8 cellular contexts compared by ENCODE assay signal in the genomic region with DNA sequence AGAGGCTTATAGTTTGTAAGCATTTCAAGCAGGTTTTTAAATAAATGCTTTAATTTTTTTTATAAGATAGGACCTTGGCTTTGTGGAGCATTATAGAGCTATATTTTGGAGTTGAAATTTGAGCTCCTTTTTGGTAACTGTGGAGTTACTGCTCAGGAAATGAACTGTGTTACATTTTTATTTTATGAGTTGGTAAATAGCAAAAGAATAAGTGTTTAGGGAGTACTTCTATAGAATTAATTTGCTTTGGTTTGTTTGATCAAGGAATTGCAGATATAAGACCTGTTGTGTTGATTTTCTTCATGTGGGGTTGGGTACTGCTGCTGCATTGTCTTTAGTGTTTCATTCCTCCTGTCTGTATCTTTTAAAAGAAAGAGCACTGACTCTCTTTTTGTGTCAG. TPM values are rescaled to one million over a fixed set of nuclear protein-coding genes. Genes with fewer than 3 reads are reported as not detected.
A peak's percentile ranks its signal among the peaks of the same experiment; 100 is the strongest.
DNase-seq lines count a peak whose midpoint lies in the region; ATAC-seq and TF ChIP-seq lines count a peak whose summit lies in the region.

No MANE protein-coding gene starts in this region.

- ATAC-seq in GM18907 (IDR thresholded peaks at IDR 0.05; ENCODE audit: unreplicated experiment) (no peak), HG02884 (IDR thresholded peaks at IDR 0.05; ENCODE audit: unreplicated experiment) (no peak)

- POLR2A ChIA-PET in AG04450 (lab: Yijun Ruan, JAX), result interaction anchor here (0.5 to 0.7 kb wide), 4 partner anchors 13 to 187 kb away, joined by 3 to 6 read pairs (median 4); no protein-coding TSS in a partner anchor

- H3K4me3 ChIP-seq in AG04450 (ENCODE audit: low read depth, low read length) (peak overlapping the region; percentile 90), HUES48 (ENCODE audit: low read depth, low read length) (peak overlapping the region; percentile 98; the same call in 1 of the 2 replicates), astrocyte of the spinal cord (ENCODE audit: low read depth, low read length) (peak overlapping the region; percentile 72)

- CTCF ChIA-PET in AG04450 (lab: Charles Lee), result interaction anchor here (1.5 kb wide), 1 partner anchor 60 kb away, joined by 5 read pairs; no protein-coding TSS in a partner anchor

- no peak overlapping the region for H3K9ac ChIP-seq in HUES48 (ENCODE audit: low read depth, low read length)

- H3K4me3 Mint-ChIP-seq in mesothelial cell of epicardium, result peak overlapping the region; percentile 92

- no peaks in the 10 kb centered on the region for H3K9me3 Mint-ChIP-seq in mesothelial cell of epicardium

- TF ChIP-seq CTCF in AG04450 (IDR thresholded peaks at IDR 0.05; ENCODE audit: low read depth, low read length) (no peak), astrocyte of the spinal cord (IDR thresholded peaks at IDR 0.05; ENCODE audit: low read depth, low read length) (no peak), mesothelial cell of epicardium (IDR thresholded peaks at IDR 0.05; ENCODE audit: unreplicated experiment) (no peak), GM13976 (IDR thresholded peaks at IDR 0.05; ENCODE audit: borderline replicate concordance, control extremely low read depth, extremely low read depth, insufficient read depth, missing control alignments) (no peak)

- peaks cover 7% of the 10 kb centered on the region for H3K36me3 Mint-ChIP-seq in mesothelial cell of epicardium

- no peak overlapping the region for H3K27ac Mint-ChIP-seq in mesothelial cell of epicardium

- no peaks in the 10 kb centered on the region for H3K9me3 ChIP-seq in AG04450 (ENCODE audit: control insufficient read depth, insufficient read depth, low read length)
- H3K9me3 ChIP-seq in HUES48 (ENCODE audit: control insufficient read depth, insufficient read depth, low read length), result no peaks in the 10 kb centered on the region

- H3K27me3 ChIP-seq in AG04450 (ENCODE audit: control insufficient read depth, insufficient read depth, low read length) (no peaks in the 10 kb centered on the region), HUES48 (ENCODE audit: control insufficient read depth, insufficient read depth, low read length) (peaks cover 7% of the 10 kb centered on the region; the same call in 1 of the 2 replicates)

- peaks cover 41% of the 10 kb centered on the region for H3K4me1 ChIP-seq in HUES48 (ENCODE audit: control insufficient read depth, insufficient read depth, low read length)

- H3K4me1 Mint-ChIP-seq in mesothelial cell of epicardium, result peaks cover 62% of the 10 kb centered on the region

- H3K27me3 Mint-ChIP-seq in mesothelial cell of epicardium (ENCODE audit: low read depth), result no peaks in the 10 kb centered on the region

- in situ Hi-C loops in astrocyte of the spinal cord (cut with HindIII; ENCODE audit: low sequenced_read_pairs), result no loop called here
- in situ Hi-C loops in GM13976 (cut with MboI; ENCODE audit: low sequenced_read_pairs, unreplicated experiment), result no loop called here

- no peak overlapping the region for H3K27ac ChIP-seq in AG04450 (ENCODE audit: low read depth, low read length)
- H3K27ac ChIP-seq in HUES48 (ENCODE audit: low read depth, low read length), result no peak overlapping the region

- no peak for DNase-seq in AG04450 (ENCODE audit: low read depth, low spot score)
- no peak for DNase-seq in astrocyte of the spinal cord (ENCODE audit: low read depth, low spot score)
- no peak for DNase-seq in mesothelial cell of epicardium (ENCODE audit: low spot score in 2 of 2, unreplicated experiment in 2 of 2)
- no peak for DNase-seq in germinal center (ENCODE audit: low spot score)
- DNase-seq in GM13976 (ENCODE audit: low spot score), result no peak

- peaks cover 65% of the 10 kb centered on the region for H3K36me3 ChIP-seq in HUES48 (ENCODE audit: control insufficient read depth, insufficient read depth, low read length)

RNA-seq across cellular contexts. Expression of a gene that starts 3.5 kb away (rescaled TPM):
- 139 and 143 TPM in 2 replicates for polyA plus RNA-seq in AG04450 (2011; rRNA removed)
- polyA minus RNA-seq in AG04450 (2011; rRNA and poly(A)+ RNA removed), result 191 and 196 TPM in 2 replicates
- total RNA-seq in mesothelial cell of epicardium, result 179 to 186 TPM (median 182 TPM) in 3 replicates
